Comparison of ENCODE assay signal across 8 cellular contexts in genomic region chr5:52800394-52801213, GRCh38. TPM values are rescaled to one million over a fixed set of nuclear protein-coding genes. Genes with fewer than 3 reads are reported as not detected.
DNase-seq lines count a peak whose midpoint lies in the region; ATAC-seq lines count a peak whose summit lies in the region.

No MANE protein-coding gene starts in this region.

- no peaks in the 10 kb centered on the region for H3K27me3 Mint-ChIP-seq in stimulated activated memory B cell treated with anti-CD40 and anti-IgM and Interleukin-4, amounts not matched to agents 10 μg/mL and 1 μg/mL and 100 μg/mL, for 72 hours

- in situ Hi-C loops in ACHN (cut with HindIII; ENCODE audit: low pct_ligation_motif_present, low pct_unique_long_range_greater_than_20kb, low sequenced_read_pairs): no loop called here

- ATAC-seq in GM18517 (IDR thresholded peaks at IDR 0.05; ENCODE audit: unreplicated experiment) (peak; percentile 34), HG02981 (IDR thresholded peaks at IDR 0.05; ENCODE audit: unreplicated experiment) (peak; percentile 38)
- peak; percentile 69 for ATAC-seq in stimulated activated memory B cell treated with anti-CD40 and anti-IgM and Interleukin-4, amounts not matched to agents 10 μg/mL and 1 μg/mL and 100 μg/mL, for 72 hours

- peaks cover 61% of the 10 kb centered on the region for H3K4me1 Mint-ChIP-seq in stimulated activated memory B cell treated with anti-CD40 and anti-IgM and Interleukin-4, amounts not matched to agents 10 μg/mL and 1 μg/mL and 100 μg/mL, for 72 hours

- peak overlapping the region; percentile 98 for H3K4me3 Mint-ChIP-seq in stimulated activated memory B cell treated with anti-CD40 and anti-IgM and Interleukin-4, amounts not matched to agents 10 μg/mL and 1 μg/mL and 100 μg/mL, for 72 hours

- no peaks in the 10 kb centered on the region for H3K9me3 Mint-ChIP-seq in stimulated activated memory B cell treated with anti-CD40 and anti-IgM and Interleukin-4, amounts not matched to agents 10 μg/mL and 1 μg/mL and 100 μg/mL, for 72 hours

- H3K27ac ChIP-seq in epithelial cell of prostate: peak overlapping the region; percentile 99

- peak; percentile 82 for DNase-seq in ACHN
- peak; percentile 76 for DNase-seq in NCI-H748 (lab: John Stamatoyannopoulos, UW; ENCODE audit: unreplicated experiment)
- peak; percentile 54 for DNase-seq in activated T-cell treated with anti-CD3 and anti-CD28 coated beads, Interleukin-2, amount 50 U/mL, for 1 hour
- DNase-seq in epithelial cell of prostate (ENCODE audit: low read depth, low spot score): peak; percentile 3

- no peaks in the 10 kb centered on the region for H3K27me3 ChIP-seq in mononuclear cell (ENCODE audit: insufficient read depth, low read length)

- peak overlapping the region; percentile 99 for H3K27ac Mint-ChIP-seq in stimulated activated memory B cell treated with anti-CD40 and anti-IgM and Interleukin-4, amounts not matched to agents 10 μg/mL and 1 μg/mL and 100 μg/mL, for 72 hours

- H3K4me3 ChIP-seq in mononuclear cell (ENCODE audit: low read length): peak overlapping the region; percentile 58

- H3K9me3 ChIP-seq in mononuclear cell (ENCODE audit: low read depth, low read length): no peaks in the 10 kb centered on the region

- H3K4me1 ChIP-seq in mononuclear cell (ENCODE audit: insufficient read depth, low read length): peaks cover 49% of the 10 kb centered on the region

- peaks cover 16% of the 10 kb centered on the region for H3K36me3 Mint-ChIP-seq in stimulated activated memory B cell treated with anti-CD40 and anti-IgM and Interleukin-4, amounts not matched to agents 10 μg/mL and 1 μg/mL and 100 μg/mL, for 72 hours

RNA-seq across cellular contexts. Expression of gene ITGA1, which starts 12.9 kb away (rescaled TPM):
- total RNA-seq in mononuclear cell: 0.84 TPM

RNA-seq across cellular contexts. Expression of gene PELO, which starts 12.9 kb away (rescaled TPM):
- total RNA-seq in mononuclear cell: 4.2 TPM

Comparison
In these comparisons a context has a peak if more than half of its experiments do, and no peak if none do; other contexts are left out.
1. Peak in every context shown above with its lines: DNase-seq, ATAC-seq, H3K4me3 ChIP-seq and H3K27ac ChIP-seq.
2. DNase-seq: peak in every context shown above with its lines; median percentile 82 in ACHN; 76 in NCI-H748; 54 in activated T-cell treated with anti-CD3 and anti-CD28 coated beads, Interleukin-2, amount 50 U/mL, for 1 hour; 3 in epithelial cell of prostate.